Comparison of ENCODE assay signal across 32 cellular contexts in the genomic region with DNA sequence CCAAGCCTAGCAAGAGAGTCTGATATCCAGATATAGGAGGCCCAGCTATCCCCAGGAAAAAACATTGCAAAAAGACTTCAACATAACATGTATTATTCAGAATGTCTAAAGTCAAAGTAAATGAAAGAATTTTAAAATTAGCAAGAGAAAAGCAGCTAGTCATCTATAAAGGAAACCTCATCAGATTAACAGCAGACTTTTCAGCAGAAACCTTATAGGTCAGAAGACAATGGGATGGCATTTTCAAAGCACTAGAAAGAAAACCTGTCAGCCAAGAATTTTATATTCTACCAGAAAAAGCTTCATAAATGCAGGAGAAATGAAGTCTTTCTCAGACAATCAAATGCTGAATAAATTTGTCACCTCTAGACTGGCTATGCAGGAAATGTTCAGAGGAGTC. TPM values are rescaled to one million over a fixed set of nuclear protein-coding genes. Genes with fewer than 3 reads are reported as not detected.
"Had no signal": no experiment of that assay in that cellular context is flagged by ENCODE, and none has a peak within 500 bp of the region (broad histone marks: within the 10 kb centered on the region; RNA-seq: fewer than 3 reads in every experiment).

No MANE protein-coding gene starts in this region.

- FAIRE-seq: islet of Langerhans, kidney, pancreas, small intestine had no signal

- H3K27ac ChIP-seq: left lung, lower lobe of right lung, pancreas, prostate gland, sigmoid colon, spleen, tibial nerve, uterus had no signal

- H3K4me1 ChIP-seq: left lung, lower lobe of right lung, pancreas, prostate gland, sigmoid colon, spleen, tibial nerve, uterus had no signal

- H3K36me3 ChIP-seq: left lung, lower lobe of right lung, pancreas, prostate gland, sigmoid colon, spleen, tibial nerve, uterus had no signal

- ATAC-seq: left colon; left lung; lower lobe of right lung; naive thymus-derived CD8-positive, alpha-beta T cell; pancreas; right cardiac atrium; stimulated activated effector memory CD8-positive, alpha-beta T cell treated with anti-CD3 and anti-CD28 coated beads, Interleukin-12 subunit alpha, Interleukin-12 subunit beta, amount 100 ng/mL, for 72 hours had no signal

- H3K9me3 ChIP-seq: pancreas, prostate gland, uterus had no signal

- H3K4me3 ChIP-seq: left lung, lower lobe of right lung, pancreas, prostate gland, sigmoid colon, spleen, tibial nerve, uterus had no signal

- DNase-seq: hypothalamus; immature natural killer cell; kidney; left colon; left lung; lower lobe of right lung; mammary epithelial cell; mesenchymal stem cell; naive thymus-derived CD8-positive, alpha-beta T cell; nucleus accumbens; pancreas; posterior cingulate gyrus; retina; right cardiac atrium; sigmoid colon; small intestine; spleen; stimulated activated CD4-positive, alpha-beta T cell treated with anti-CD3 and anti-CD28 coated beads, Interleukin-4, amount 100 ng/mL, for 24 hours; stimulated activated naive CD4-positive, alpha-beta T cell; substantia nigra; uterus had no signal

- H3K27me3 ChIP-seq: left lung, sigmoid colon, tibial nerve, uterus had no signal

RNA-seq across cellular contexts. Expression of a gene that starts 9.9 kb away (rescaled TPM):
- total RNA-seq: kidney; left colon; left lung; liver; lower lobe of right lung; mammary epithelial cell; mucosa of gallbladder; naive thymus-derived CD8-positive, alpha-beta T cell; neural crest cell; osteoblast; pancreas; prostate gland; right cardiac atrium; sigmoid colon; spleen; temporal lobe; tibial nerve; ureter; uterus had no signal
- polyA plus RNA-seq: immature natural killer cell; liver; mammary epithelial cell; naive thymus-derived CD8-positive, alpha-beta T cell; pancreas; right cardiac atrium; sigmoid colon; small intestine; spleen; thymus had no signal

RNA-seq across cellular contexts. Expression of a gene that starts 23.3 kb away (rescaled TPM):
- total RNA-seq: kidney; left colon; left lung; liver; lower lobe of right lung; mammary epithelial cell; mucosa of gallbladder; naive thymus-derived CD8-positive, alpha-beta T cell; neural crest cell; osteoblast; pancreas; prostate gland; right cardiac atrium; sigmoid colon; spleen; temporal lobe; tibial nerve; ureter; uterus had no signal
- polyA plus RNA-seq: immature natural killer cell; liver; mammary epithelial cell; naive thymus-derived CD8-positive, alpha-beta T cell; pancreas; right cardiac atrium; sigmoid colon; small intestine; spleen; thymus had no signal

RNA-seq across cellular contexts. Expression of a gene that starts 27.4 kb away (rescaled TPM):
- total RNA-seq: kidney; liver; lower lobe of right lung; mammary epithelial cell; mucosa of gallbladder; naive thymus-derived CD8-positive, alpha-beta T cell; neural crest cell; osteoblast; prostate gland; right cardiac atrium; sigmoid colon; temporal lobe had no signal
- polyA plus RNA-seq: immature natural killer cell; liver; mammary epithelial cell; naive thymus-derived CD8-positive, alpha-beta T cell; pancreas; right cardiac atrium; sigmoid colon; small intestine; spleen; thymus had no signal

RNA-seq across cellular contexts. Expression of a gene that starts 38.9 kb away (rescaled TPM):
- total RNA-seq: kidney; left colon; left lung; liver; lower lobe of right lung; mammary epithelial cell; mucosa of gallbladder; naive thymus-derived CD8-positive, alpha-beta T cell; neural crest cell; osteoblast; pancreas; right cardiac atrium; sigmoid colon; spleen; temporal lobe; tibial nerve; ureter; uterus had no signal
- polyA plus RNA-seq: immature natural killer cell; liver; mammary epithelial cell; naive thymus-derived CD8-positive, alpha-beta T cell; pancreas; right cardiac atrium; sigmoid colon; small intestine; spleen had no signal

RNA-seq across cellular contexts. Expression of a gene that starts 57.3 kb away (rescaled TPM):
- total RNA-seq: kidney; left colon; left lung; liver; lower lobe of right lung; mammary epithelial cell; mucosa of gallbladder; naive thymus-derived CD8-positive, alpha-beta T cell; neural crest cell; osteoblast; pancreas; prostate gland; right cardiac atrium; sigmoid colon; spleen; temporal lobe; tibial nerve; ureter; uterus had no signal
- polyA plus RNA-seq: immature natural killer cell; liver; mammary epithelial cell; naive thymus-derived CD8-positive, alpha-beta T cell; pancreas; right cardiac atrium; sigmoid colon; small intestine; spleen; thymus had no signal
